In the genomic region with DNA sequence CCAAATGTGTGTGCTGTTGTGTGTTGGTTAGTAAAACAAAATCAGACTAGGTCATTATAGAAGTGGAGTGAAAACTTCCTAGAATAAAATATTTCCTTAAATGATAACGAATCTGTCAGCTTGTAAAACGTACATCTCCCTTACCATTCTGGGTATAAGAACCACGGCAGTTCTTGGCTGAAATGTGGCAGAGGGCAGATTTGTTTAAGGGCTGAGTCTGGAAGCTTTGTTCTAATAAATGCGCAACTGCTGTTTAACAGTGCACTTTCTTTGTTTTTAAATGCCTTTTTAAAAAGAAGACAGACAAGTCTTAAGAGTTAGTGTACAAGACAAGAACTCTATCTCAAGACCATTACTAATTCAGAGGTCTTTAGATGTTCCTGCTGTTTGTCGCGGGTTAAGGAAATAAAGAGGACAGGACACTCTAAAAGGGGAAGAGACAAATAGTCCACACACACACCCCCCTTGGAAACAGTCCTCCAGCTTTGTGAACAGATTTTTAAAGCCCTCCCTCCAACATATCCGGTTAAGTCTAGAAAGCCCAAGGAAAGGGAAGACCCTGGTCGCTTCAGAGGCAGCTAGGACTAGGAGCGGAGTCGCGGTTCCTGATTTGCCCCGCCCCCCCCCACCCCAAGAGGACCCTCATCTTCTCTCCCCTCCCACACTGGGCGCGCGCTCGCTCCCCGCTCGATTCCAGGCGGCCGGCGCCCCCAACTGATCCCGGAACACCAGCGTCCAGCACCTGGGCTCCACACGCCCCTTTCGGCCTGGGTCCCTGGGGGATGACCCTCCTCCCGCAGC, we compare ENCODE assay signal across 1 cellular context.
TF ChIP-seq lines count a peak whose summit lies in the region.

No MANE protein-coding gene starts in this region.

TF ChIP-seq in GM23338, 12 proteins besides CTCF, POLR2A, EP300 and RAD21 (continued from another document):
- TF ChIP-seq ZNF462 (CRISPR knock-in tag; IDR thresholded peaks at IDR 0.05) (no peak), EZH2 (IDR thresholded peaks at IDR 0.05; ENCODE audit: low read depth, unreplicated experiment) (no peak), POLR2AphosphoS5 (IDR thresholded peaks at IDR 0.05; ENCODE audit: low read depth) (no peak)
